ENCODE assay signal across 8 cellular contexts in the genomic region with DNA sequence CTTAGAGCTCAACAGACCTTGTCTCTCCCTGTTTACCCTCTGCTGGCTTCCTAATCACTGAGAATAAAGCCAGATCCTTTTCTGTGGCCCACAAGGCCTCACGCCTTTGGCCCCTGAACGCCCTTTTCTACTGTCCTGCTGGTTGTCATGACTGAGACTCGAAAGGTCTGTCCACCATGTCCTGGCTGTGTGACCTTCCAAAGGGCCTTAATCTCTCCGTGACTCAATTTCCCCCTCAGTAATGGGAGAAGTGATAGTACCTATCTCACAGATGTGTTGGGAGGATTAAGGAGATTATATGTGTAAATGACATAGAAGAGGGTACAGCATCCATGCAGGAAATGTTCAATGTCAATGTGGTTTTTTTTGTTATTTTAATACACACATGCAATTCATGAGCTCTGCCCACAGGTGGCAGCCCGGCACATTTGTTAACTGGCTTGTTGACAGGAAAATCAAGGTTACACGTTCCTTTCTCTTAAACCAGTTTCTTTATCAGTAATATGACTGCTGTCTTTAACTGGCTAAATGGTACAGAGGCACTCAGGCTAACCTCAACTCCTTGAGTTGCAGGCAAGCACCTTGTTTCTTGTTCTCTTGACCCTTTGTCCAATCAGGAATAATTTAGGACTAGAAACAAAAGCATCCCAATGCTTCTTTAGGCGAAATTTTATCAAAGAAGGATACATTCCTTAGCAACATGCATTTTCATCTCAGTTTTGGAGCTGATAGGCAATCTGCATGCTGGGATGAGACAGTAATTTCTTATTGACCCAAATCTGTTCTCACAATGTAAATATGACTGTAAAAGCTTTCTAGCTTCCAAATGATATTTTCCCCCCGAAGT. TPM values are rescaled to one million over a fixed set of nuclear protein-coding genes. Genes with fewer than 3 reads are reported as not detected.
A peak's percentile ranks its signal among the peaks of the same experiment; 100 is the strongest.
DNase-seq lines count a peak whose midpoint lies in the region; ATAC-seq and TF ChIP-seq lines count a peak whose summit lies in the region.

No MANE protein-coding gene starts in this region.

- H3K9ac ChIP-seq in rectal smooth muscle tissue (ENCODE audit: low read length): no peak overlapping the region

- H3K4me1 ChIP-seq in rectal smooth muscle tissue (ENCODE audit: control insufficient read depth, insufficient read depth, low read length): peaks cover 26% of the 10 kb centered on the region

- no peak overlapping the region for H3K27ac Mint-ChIP-seq in glutamatergic neuron (ENCODE audit: unreplicated experiment)

- DNase-seq in AG10803 (ENCODE audit: low read depth) (peak; percentile 57), RPMI8226 (peak; percentile 58), glutamatergic neuron (peak; percentile 75)
- DNase-seq in activated gamma-delta T cell treated with anti-CD3 and anti-CD28 coated beads, Interleukin-2, amount 50 U/mL, for 16 hours (ENCODE audit: low read depth): peak; percentile 25

- peaks cover 3% of the 10 kb centered on the region for H3K27me3 Mint-ChIP-seq in glutamatergic neuron (ENCODE audit: unreplicated experiment)

- no peak overlapping the region for H3K4me3 Mint-ChIP-seq in glutamatergic neuron (ENCODE audit: unreplicated experiment)

- no peaks in the 10 kb centered on the region for H3K36me3 ChIP-seq in rectal smooth muscle tissue (ENCODE audit: control insufficient read depth, insufficient read depth, low read length)

- H3K4me1 Mint-ChIP-seq in glutamatergic neuron (ENCODE audit: low read depth, unreplicated experiment): no peaks in the 10 kb centered on the region

- peaks cover 3% of the 10 kb centered on the region for H3K9me3 Mint-ChIP-seq in glutamatergic neuron (ENCODE audit: unreplicated experiment)

- TF ChIP-seq CTCF in AG10803 (conservative IDR thresholded peaks at IDR 0.05; ENCODE audit: low read length) (peak; percentile 76), glutamatergic neuron (IDR thresholded peaks at IDR 0.05; ENCODE audit: partially characterized antibody, unreplicated experiment) (peak; percentile 72)

- peaks cover 5% of the 10 kb centered on the region for H3K36me3 Mint-ChIP-seq in glutamatergic neuron (ENCODE audit: unreplicated experiment)

- no peaks in the 10 kb centered on the region for H3K27me3 ChIP-seq in rectal smooth muscle tissue (ENCODE audit: control insufficient read depth, insufficient read depth, low read length)

- ATAC-seq in GM18519 (IDR thresholded peaks at IDR 0.05; ENCODE audit: low FRiP score, unreplicated experiment) (peak; percentile 83), HG03460 (IDR thresholded peaks at IDR 0.05; ENCODE audit: unreplicated experiment) (peak; percentile 66), HG02588 (IDR thresholded peaks at IDR 0.05; ENCODE audit: unreplicated experiment) (no peak)

- peak overlapping the region; percentile 41 for H3K27ac ChIP-seq in rectal smooth muscle tissue (ENCODE audit: low read depth, low read length)

- no peak overlapping the region for H3K4me3 ChIP-seq in AG10803 (ENCODE audit: low read length)
- no peak overlapping the region for H3K4me3 ChIP-seq in rectal smooth muscle tissue (ENCODE audit: low read length)

RNA-seq across cellular contexts. Expression of gene SLC22A1, which starts 16.6 kb away (rescaled TPM):
- 2.2 TPM for total RNA-seq in glutamatergic neuron (ENCODE audit: unreplicated experiment)

Comparison
In these comparisons a context has a peak if more than half of its experiments do, and no peak if none do; other contexts are left out.
1. DNase-seq: peak in every context shown above with its lines; median percentile 75 in glutamatergic neuron; 58 in RPMI8226; 57 in AG10803; 25 in activated gamma-delta T cell treated with anti-CD3 and anti-CD28 coated beads, Interleukin-2, amount 50 U/mL, for 16 hours.